Comparison of ENCODE assay signal across 8 cellular contexts in the genomic region with DNA sequence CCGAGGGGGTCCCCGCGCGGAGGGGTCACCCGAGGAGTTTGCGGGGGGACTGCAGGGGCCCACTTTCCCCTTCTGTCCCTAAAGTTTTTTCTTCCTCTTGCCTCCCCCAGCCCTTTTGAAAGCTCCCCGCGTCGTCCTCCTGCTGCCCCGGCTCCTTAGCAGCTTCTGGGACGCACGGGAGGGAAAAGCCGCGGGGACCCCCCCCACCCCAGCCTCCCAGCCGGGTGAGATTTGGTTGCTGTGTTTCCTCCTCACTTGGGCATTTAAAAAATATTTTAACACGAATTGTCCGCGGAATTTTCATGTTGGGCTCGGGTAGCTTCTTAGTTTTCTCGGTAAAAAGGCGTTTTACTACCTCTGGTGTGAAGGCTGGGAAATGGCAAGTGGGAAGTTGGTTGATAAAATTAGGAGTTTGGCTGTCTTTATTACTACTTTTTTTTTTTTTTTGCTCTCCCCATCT. TPM values are rescaled to one million over a fixed set of nuclear protein-coding genes. Genes with fewer than 3 reads are reported as not detected.
DNase-seq lines count a peak whose midpoint lies in the region; ATAC-seq, FAIRE-seq and TF ChIP-seq lines count a peak whose summit lies in the region.

No MANE protein-coding gene starts in this region.

- no peak for TF ChIP-seq POLR2A in adrenal gland (IDR thresholded peaks at IDR 0.05)

- H3K27ac ChIP-seq in adrenal gland (peak overlapping the region; percentile 12 to 94 (median 90)), small intestine (ENCODE audit: low read depth in 1 of 2, low read length in 1 of 2) (peak overlapping the region; percentile 84 to 97)

- H3K36me3 ChIP-seq in adrenal gland (replicated peaks in 1 of 2) (no peaks in the 10 kb centered on the region), small intestine (ENCODE audit: control insufficient read depth in 2 of 2, insufficient read depth in 2 of 2, low read length in 2 of 2) (no peaks in the 10 kb centered on the region)

- no peak for FAIRE-seq in small intestine (lab: Jason Lieb, UNC)

- ATAC-seq in HG02571 (IDR thresholded peaks at IDR 0.05; ENCODE audit: unreplicated experiment) (no peak), HG02852 (IDR thresholded peaks at IDR 0.05; ENCODE audit: unreplicated experiment) (no peak), HG03521 (IDR thresholded peaks at IDR 0.05; ENCODE audit: unreplicated experiment) (no peak)

- H3K9me3 ChIP-seq in adrenal gland (replicated peaks in 1 of 3) (no peaks in the 10 kb centered on the region), iPS-18c (ENCODE audit: control insufficient read depth, insufficient read depth, low read length) (no peaks in the 10 kb centered on the region), small intestine (ENCODE audit: control insufficient read depth, low read depth) (no peaks in the 10 kb centered on the region)

- 0% methylated on average over 13 to 21 of the region's 21 CpGs for WGBS in adrenal gland, 4 donors
- 0 to 1% (median 0%) methylated on average over 15 to 21 of the region's 21 CpGs for WGBS in small intestine, 3 donors

- H3K4me1 ChIP-seq in adrenal gland (replicated peaks in 1 of 2): peaks cover 14 to 30% of the 10 kb centered on the region in 2 donors
- peaks cover 0 to 3% of the 10 kb centered on the region in 2 donors for H3K4me1 ChIP-seq in small intestine (ENCODE audit: control insufficient read depth in 2 of 2, insufficient read depth in 1 of 2, low read depth in 1 of 2, low read length in 1 of 2)

- H3K4me3 ChIP-seq in adrenal gland (peak overlapping the region; percentile 49 to 99 (median 83)), iPS-18c (ENCODE audit: insufficient read depth, low read depth, low read length) (peak overlapping the region; percentile 89), small intestine (ENCODE audit: low read depth in 1 of 2, low read length in 2 of 2) (peak overlapping the region; percentile 96 to 98)

- peak; percentile 46 for DNase-seq in ELR (ENCODE audit: low read depth)
- DNase-seq in LoVo (ENCODE audit: low spot score): peak; percentile 17
- peak in 6 of 7 donors; percentile 18 to 48 (median 28) for DNase-seq in adrenal gland
- DNase-seq in small intestine: peak; percentile 29

- intact Hi-C loops in adrenal gland (cut with DNase I): loop anchor here in 1 of 2 donors (10.0 kb wide), 1 partner anchor 62 kb away; no protein-coding TSS in a partner anchor

- TF ChIP-seq CTCF in adrenal gland (IDR thresholded peaks at IDR 0.05): peak in 1 of 6 experiments; percentile 4

- H3K27me3 ChIP-seq in adrenal gland (no peaks in the 10 kb centered on the region), small intestine (ENCODE audit: control insufficient read depth in 2 of 2, insufficient read depth in 2 of 2, low read length in 2 of 2) (no peaks in the 10 kb centered on the region)

RNA-seq across cellular contexts. Expression of gene NCOA3, which starts 0.6 kb away (rescaled TPM):
- total RNA-seq in adrenal gland: 10 to 100 TPM; 19.0 to 35.6 (median 24.2) TPM
- 10 to 100 TPM in 1 of 3 donors, 1 to 10 TPM in 2; 2.6 to 15.4 (median 5.9) TPM for polyA plus RNA-seq in adrenal gland
- polyA plus RNA-seq in small intestine: 1 to 10 TPM; 3.4 to 6.4 (median 3.8) TPM
